In genomic region chr18:75915941-75916640, GRCh38 we compare ENCODE assay signal across 8 cellular contexts.
A peak's percentile ranks its signal among the peaks of the same experiment; 100 is the strongest.
DNase-seq lines count a peak whose midpoint lies in the region; ATAC-seq and TF ChIP-seq lines count a peak whose summit lies in the region.

No MANE protein-coding gene starts in this region.

- POLR2A ChIA-PET in CD4-positive, alpha-beta memory T cell (lab: Charles Lee; ENCODE audit: partially characterized antibody): no interaction called here

- CTCF ChIA-PET in CD4-positive, alpha-beta memory T cell (lab: Charles Lee; ENCODE audit: partially characterized antibody): no interaction called here
- CTCF ChIA-PET in activated CD8-positive, alpha-beta memory T cell treated with anti-CD3 and anti-CD28 coated beads, Interleukin-2, amount 10 ng/mL, durations not matched to agents 7 days and 5 days (lab: Charles Lee): no interaction called here

- peaks cover 6 to 8% of the 10 kb centered on the region in 2 donors for H3K27me3 Mint-ChIP-seq in CD4-positive, alpha-beta memory T cell
- peaks cover 15% of the 10 kb centered on the region for H3K27me3 Mint-ChIP-seq in activated CD8-positive, alpha-beta memory T cell treated with anti-CD3 and anti-CD28 coated beads, Interleukin-2, amount 10 ng/mL, durations not matched to agents 7 days and 5 days

- H3K27ac ChIP-seq in heart right ventricle: no peak overlapping the region
- no peak overlapping the region for H3K27ac ChIP-seq in prostate gland
- no peak overlapping the region for H3K27ac ChIP-seq in CD4-positive, alpha-beta memory T cell (ENCODE audit: low read depth, low read length)

- H3K27ac Mint-ChIP-seq in CD4-positive, alpha-beta memory T cell: no peak overlapping the region
- no peak overlapping the region for H3K27ac Mint-ChIP-seq in activated CD8-positive, alpha-beta memory T cell treated with anti-CD3 and anti-CD28 coated beads, Interleukin-2, amount 10 ng/mL, durations not matched to agents 7 days and 5 days

- TF ChIP-seq CTCF in heart right ventricle (IDR thresholded peaks at IDR 0.05): no peak
- TF ChIP-seq CTCF in prostate gland (IDR thresholded peaks at IDR 0.05): no peak

- H3K4me1 ChIP-seq in heart right ventricle (peaks cover 0 to 3% (median 0%) of the 10 kb centered on the region in 9 donors), prostate gland (replicated peaks) (no peaks in the 10 kb centered on the region)
- H3K4me1 ChIP-seq in CD4-positive, alpha-beta memory T cell (ENCODE audit: insufficient read depth, low read length): no peaks in the 10 kb centered on the region

- no peaks in the 10 kb centered on the region for H3K9me3 ChIP-seq in heart right ventricle
- H3K9me3 ChIP-seq in prostate gland: no peaks in the 10 kb centered on the region
- H3K9me3 ChIP-seq in CD4-positive, alpha-beta memory T cell (ENCODE audit: control insufficient read depth in 1 of 2, low read length in 2 of 2): no peaks in the 10 kb centered on the region

- H3K9me3 Mint-ChIP-seq in CD4-positive, alpha-beta memory T cell: peaks cover 0 to 3% (median 0%) of the 10 kb centered on the region in 8 donors
- no peaks in the 10 kb centered on the region for H3K9me3 Mint-ChIP-seq in activated CD8-positive, alpha-beta memory T cell treated with anti-CD3 and anti-CD28 coated beads, Interleukin-2, amount 10 ng/mL, durations not matched to agents 7 days and 5 days (ENCODE audit: low read depth)

- H3K27me3 ChIP-seq in heart right ventricle (peaks cover 0 to 20% (median 12%) of the 10 kb centered on the region in 7 donors), prostate gland (replicated peaks; ENCODE audit: insufficient read depth) (no peaks in the 10 kb centered on the region)
- H3K27me3 ChIP-seq in CD4-positive, alpha-beta memory T cell (ENCODE audit: insufficient read depth, low read length): no peaks in the 10 kb centered on the region

- DNase-seq in DMS79 treated with DMSO at 0.1 percent for 48 hours (lab: John Stamatoyannopoulos, UW): peak; percentile 1
- peak; percentile 45 for DNase-seq in NCI-H510A treated with DMSO at 0.1 percent for 48 hours (lab: John Stamatoyannopoulos, UW)
- DNase-seq in heart right ventricle: peak in 1 of 2 donors; percentile 34
- DNase-seq in prostate gland (ENCODE audit: low spot score): no peak
- no peak for DNase-seq in CD4-positive, alpha-beta memory T cell
- DNase-seq in activated CD8-positive, alpha-beta memory T cell treated with anti-CD3 and anti-CD28 coated beads, Interleukin-2, amount 10 ng/mL, durations not matched to agents 7 days and 5 days: no peak
- DNase-seq in UCSD-AML1 (lab: John Stamatoyannopoulos, UW; ENCODE audit: unreplicated experiment): no peak
- no peak for DNase-seq in NK-92 (lab: John Stamatoyannopoulos, UW; ENCODE audit: unreplicated experiment)

- no peaks in the 10 kb centered on the region for H3K4me1 Mint-ChIP-seq in CD4-positive, alpha-beta memory T cell
- H3K4me1 Mint-ChIP-seq in activated CD8-positive, alpha-beta memory T cell treated with anti-CD3 and anti-CD28 coated beads, Interleukin-2, amount 10 ng/mL, durations not matched to agents 7 days and 5 days: no peaks in the 10 kb centered on the region

- H3K4me3 Mint-ChIP-seq in CD4-positive, alpha-beta memory T cell: no peak overlapping the region
- H3K4me3 Mint-ChIP-seq in activated CD8-positive, alpha-beta memory T cell treated with anti-CD3 and anti-CD28 coated beads, Interleukin-2, amount 10 ng/mL, durations not matched to agents 7 days and 5 days: no peak overlapping the region

- no peak for TF ChIP-seq POLR2A in prostate gland (IDR thresholded peaks at IDR 0.05)

- no peaks in the 10 kb centered on the region for H3K36me3 ChIP-seq in heart right ventricle
- no peaks in the 10 kb centered on the region for H3K36me3 ChIP-seq in prostate gland
- no peaks in the 10 kb centered on the region for H3K36me3 ChIP-seq in CD4-positive, alpha-beta memory T cell (ENCODE audit: insufficient read depth, low read length)

- ATAC-seq in heart right ventricle: peak in 3 of 8 donors; percentile 38 to 62 (median 60)
- no peak for ATAC-seq in activated CD8-positive, alpha-beta memory T cell treated with anti-CD3 and anti-CD28 coated beads, Interleukin-2, amount 10 ng/mL, durations not matched to agents 7 days and 5 days

- no peaks in the 10 kb centered on the region for H3K36me3 Mint-ChIP-seq in CD4-positive, alpha-beta memory T cell
- no peaks in the 10 kb centered on the region for H3K36me3 Mint-ChIP-seq in activated CD8-positive, alpha-beta memory T cell treated with anti-CD3 and anti-CD28 coated beads, Interleukin-2, amount 10 ng/mL, durations not matched to agents 7 days and 5 days

- WGBS in heart right ventricle, 2 donors: 3% methylated on average over 71 to 80 of the region's 80 CpGs
- WGBS in prostate gland: 4% methylated on average over 48 of the region's 80 CpGs

- intact Hi-C loops in heart right ventricle (cut with DNase I): no loop called here
- intact Hi-C loops in prostate gland (cut with DNase I): no loop called here
- intact Hi-C loops in CD4-positive, alpha-beta memory T cell (cut with micrococcal nuclease): no loop called here

- H3K4me3 ChIP-seq in heart right ventricle: peak overlapping the region in 9 of 10 donors; percentile 31 to 55 (median 46)
- peak overlapping the region; percentile 30 to 35 for H3K4me3 ChIP-seq in prostate gland
- no peak overlapping the region for H3K4me3 ChIP-seq in CD4-positive, alpha-beta memory T cell (ENCODE audit: low read length in 2 of 2)

Comparison
In these comparisons a context has a peak if more than half of its experiments do, and no peak if none do; other contexts are left out.
1. DNase-seq: peak in DMS79 treated with DMSO at 0.1 percent for 48 hours (single experiment) and NCI-H510A treated with DMSO at 0.1 percent for 48 hours (single experiment); none in prostate gland (single experiment), CD4-positive, alpha-beta memory T cell (0 of 5), activated CD8-positive, alpha-beta memory T cell treated with anti-CD3 and anti-CD28 coated beads, Interleukin-2, amount 10 ng/mL, durations not matched to agents 7 days and 5 days (single experiment), UCSD-AML1 (single experiment) and NK-92 (single experiment).
2. H3K4me3 ChIP-seq: peak in heart right ventricle (9 of 10) and prostate gland (2 of 2); none in CD4-positive, alpha-beta memory T cell (0 of 2).